8 cellular contexts compared by ENCODE assay signal in the genomic region with DNA sequence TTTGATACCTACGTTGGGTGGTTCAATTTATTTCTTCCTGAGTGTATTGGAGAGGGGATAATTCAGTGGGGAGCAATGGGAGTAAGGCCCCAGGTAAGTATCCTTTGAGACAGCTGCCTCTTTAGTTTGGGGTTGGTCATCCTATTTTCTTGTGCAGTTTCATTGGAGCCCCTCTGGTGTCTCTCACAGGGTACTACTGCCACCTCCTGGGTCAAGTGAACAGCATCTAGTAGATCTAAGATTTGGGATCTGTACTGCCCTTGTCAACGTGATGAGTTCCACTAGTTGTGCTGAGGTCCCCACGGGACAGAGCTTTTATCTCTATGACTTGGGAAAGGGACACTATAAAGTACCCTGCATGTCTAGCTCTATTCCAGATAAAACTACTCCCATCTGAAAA.
DNase-seq lines count a peak whose midpoint lies in the region; ATAC-seq and TF ChIP-seq lines count a peak whose summit lies in the region.

No MANE protein-coding gene starts in this region.

- no peaks in the 10 kb centered on the region for H3K9me3 Mint-ChIP-seq in activated CD4-positive, alpha-beta memory T cell treated with anti-CD3 and anti-CD28 coated beads for 36 hours

- H3K36me3 ChIP-seq in heart left ventricle (no peaks in the 10 kb centered on the region), parathyroid adenoma (ENCODE audit: control insufficient read depth, insufficient read depth, low read length) (no peaks in the 10 kb centered on the region)

- H3K4me2 ChIP-seq in parathyroid adenoma (ENCODE audit: low read length): no peak overlapping the region

- H3K79me2 ChIP-seq in parathyroid adenoma: no peaks in the 10 kb centered on the region

- H3K27me3 ChIP-seq in heart left ventricle (peaks cover 0 to 14% (median 0%) of the 10 kb centered on the region in 9 donors), parathyroid adenoma (ENCODE audit: control insufficient read depth, insufficient read depth, low read length) (no peaks in the 10 kb centered on the region)

- H3K9me3 ChIP-seq in heart left ventricle: no peaks in the 10 kb centered on the region
- no peaks in the 10 kb centered on the region for H3K9me3 ChIP-seq in parathyroid adenoma (ENCODE audit: control insufficient read depth, low read length)

- TF ChIP-seq POLR2A in heart left ventricle (IDR thresholded peaks at IDR 0.05): no peak

- POLR2A ChIA-PET in HEK293T (lab: Yijun Ruan, JAX): interaction anchor here (0.6 to 0.9 kb wide), 2 partner anchors 66 to 106 kb away, joined by 3 read pairs; no protein-coding TSS in a partner anchor
- POLR2A ChIA-PET in activated CD4-positive, alpha-beta memory T cell treated with anti-CD3 and anti-CD28 coated beads for 36 hours (lab: Charles Lee): no interaction called here

- H3K27ac ChIP-seq in heart left ventricle: no peak overlapping the region
- H3K27ac ChIP-seq in parathyroid adenoma: no peak overlapping the region

- ATAC-seq in heart left ventricle: peak in 2 of 4 donors; percentile 55 to 63
- no peak for ATAC-seq in Right ventricle myocardium inferior
- no peak for ATAC-seq in omental fat pad (ENCODE audit: low FRiP score)

- H3K4me3 Mint-ChIP-seq in activated CD4-positive, alpha-beta memory T cell treated with anti-CD3 and anti-CD28 coated beads for 36 hours: no peak overlapping the region

- DNase-seq in heart left ventricle (peak in 1 of 5 donors; percentile 24), Right ventricle myocardium inferior (ENCODE audit: missing footprints) (no peak), HEK293T (ENCODE audit: extremely low spot score) (peak; percentile 54), NCI-H1092 treated with DMSO at 0.1 percent for 48 hours (lab: John Stamatoyannopoulos, UW) (peak; percentile 16), fibroblast of the aortic adventitia (ENCODE audit: low read depth) (peak; percentile 59), omental fat pad (ENCODE audit: low spot score) (no peak)
- peak; percentile 42 for DNase-seq in activated CD4-positive, alpha-beta memory T cell treated with anti-CD3 and anti-CD28 coated beads for 36 hours

- H3K4me3 ChIP-seq in heart left ventricle (no peak overlapping the region), fibroblast of the aortic adventitia (ENCODE audit: low read depth, low read length) (no peak overlapping the region), parathyroid adenoma (ENCODE audit: low read depth, low read length) (no peak overlapping the region)

- H2AFZ ChIP-seq in parathyroid adenoma: no peak overlapping the region

- H3K4me1 Mint-ChIP-seq in activated CD4-positive, alpha-beta memory T cell treated with anti-CD3 and anti-CD28 coated beads for 36 hours (ENCODE audit: low read depth): no peaks in the 10 kb centered on the region

- WGBS in heart left ventricle, 4 donors: 14 to 29% (median 20%) methylated on average over 3 of the region's 3 CpGs

- no peak overlapping the region for H3K9ac ChIP-seq in parathyroid adenoma

- H3K27ac Mint-ChIP-seq in activated CD4-positive, alpha-beta memory T cell treated with anti-CD3 and anti-CD28 coated beads for 36 hours: no peak overlapping the region

- H3K4me1 ChIP-seq in heart left ventricle (no peaks in the 10 kb centered on the region), parathyroid adenoma (no peaks in the 10 kb centered on the region)

- no peaks in the 10 kb centered on the region for H3K36me3 Mint-ChIP-seq in activated CD4-positive, alpha-beta memory T cell treated with anti-CD3 and anti-CD28 coated beads for 36 hours

- CTCF ChIA-PET in HEK293T (lab: Yijun Ruan, JAX): interaction anchor here (0.7 to 1.2 kb wide), 2 partner anchors 105 to 106 kb away, joined by 4 to 6 read pairs; no protein-coding TSS in a partner anchor
- CTCF ChIA-PET in activated CD4-positive, alpha-beta memory T cell treated with anti-CD3 and anti-CD28 coated beads for 36 hours (lab: Charles Lee): interaction anchor here (0.8 to 2.4 kb wide), 4 partner anchors 80 to 126 kb away, joined by 3 to 8 read pairs (median 5); partner anchors contain the start of gene PBDC1

- H3K27me3 Mint-ChIP-seq in activated CD4-positive, alpha-beta memory T cell treated with anti-CD3 and anti-CD28 coated beads for 36 hours: no peaks in the 10 kb centered on the region

- TF ChIP-seq CTCF in heart left ventricle (IDR thresholded peaks at IDR 0.05) (peak in 9 of 12 donors; percentile 16 to 44 (median 33)), fibroblast of the aortic adventitia (IDR thresholded peaks at IDR 0.05; ENCODE audit: insufficient read depth, low read length) (peak; percentile 56), parathyroid adenoma (IDR thresholded peaks at IDR 0.05) (peak; percentile 35), omental fat pad (IDR thresholded peaks at IDR 0.05) (no peak)

- intact Hi-C loops in heart left ventricle (cut with DNase I): no loop called here
- intact Hi-C loops in Right ventricle myocardium inferior (cut with DNase I): loop anchor here (5.0 kb wide), 1 partner anchor 81 kb away; the partner anchor contains the start of gene PBDC1
- intact Hi-C loops in activated CD4-positive, alpha-beta memory T cell treated with anti-CD3 and anti-CD28 coated beads for 36 hours (cut with micrococcal nuclease): loop anchor here (5.0 to 10.0 kb wide), 2 partner anchors 79 to 106 kb away; partner anchors contain the start of gene PBDC1

TF ChIP-seq in HEK293T, 16 proteins besides CTCF, POLR2A, EP300 and RAD21:
- no peak for TF ChIP-seq CTBP1 (IDR thresholded peaks at IDR 0.05; ENCODE audit: borderline replicate concordance)
- TF ChIP-seq ARNT (IDR thresholded peaks at IDR 0.05): no peak
- TF ChIP-seq SP1 (IDR thresholded peaks at IDR 0.05): no peak
- no peak for TF ChIP-seq FOXM1 (IDR thresholded peaks at IDR 0.05; ENCODE audit: borderline replicate concordance)
- no peak for TF ChIP-seq FOXK2 (IDR thresholded peaks at IDR 0.05)
- no peak for TF ChIP-seq LEF1 (IDR thresholded peaks at IDR 0.05; ENCODE audit: borderline replicate concordance)
- no peak for TF ChIP-seq L3MBTL2 (conservative IDR thresholded peaks at IDR 0.05)
- no peak for TF ChIP-seq BHLHE40 (IDR thresholded peaks at IDR 0.05; ENCODE audit: borderline replicate concordance)
- TF ChIP-seq HDGF (IDR thresholded peaks at IDR 0.05; ENCODE audit: borderline replicate concordance): no peak
- TF ChIP-seq PKNOX1 (IDR thresholded peaks at IDR 0.05): no peak
- no peak for TF ChIP-seq NFRKB (IDR thresholded peaks at IDR 0.05)
- TF ChIP-seq TARDBP (IDR thresholded peaks at IDR 0.05): no peak
- TF ChIP-seq FOXA1 (IDR thresholded peaks at IDR 0.05): no peak
- TF ChIP-seq SUZ12 (IDR thresholded peaks at IDR 0.05): no peak
- no peak for TF ChIP-seq ZNF384 (IDR thresholded peaks at IDR 0.05)
- TF ChIP-seq ELF4 (IDR thresholded peaks at IDR 0.05): no peak

Comparison
In these comparisons a context has a peak if more than half of its experiments do, and no peak if none do; other contexts are left out.
1. intact Hi-C loops: an anchor here in Right ventricle myocardium inferior (5.0 kb wide) and activated CD4-positive, alpha-beta memory T cell treated with anti-CD3 and anti-CD28 coated beads for 36 hours (5.0 to 10.0 kb wide); none called in heart left ventricle.
2. DNase-seq: peak in HEK293T (single experiment), NCI-H1092 treated with DMSO at 0.1 percent for 48 hours (single experiment), activated CD4-positive, alpha-beta memory T cell treated with anti-CD3 and anti-CD28 coated beads for 36 hours (single experiment) and fibroblast of the aortic adventitia (single experiment); none in Right ventricle myocardium inferior (single experiment) and omental fat pad (single experiment).
3. CTCF ChIP-seq: peak in heart left ventricle (9 of 12), fibroblast of the aortic adventitia (single experiment) and parathyroid adenoma (single experiment); none in omental fat pad (0 of 3).